Comparison of ENCODE assay signal across 7 cellular contexts in genomic region chr16:53094013-53094630, GRCh38. TPM values are rescaled to one million over a fixed set of nuclear protein-coding genes. Genes with fewer than 3 reads are reported as not detected.
A peak's percentile ranks its signal among the peaks of the same experiment; 100 is the strongest.
DNase-seq lines count a peak whose midpoint lies in the region; ATAC-seq, FAIRE-seq and TF ChIP-seq lines count a peak whose summit lies in the region.

No MANE protein-coding gene starts in this region.

- peak overlapping the region; percentile 90 for H3K27ac Mint-ChIP-seq in activated B cell treated with CpG ODN at 0.5 μM for 24 hours

- H3K27ac ChIP-seq in hepatocyte: peak overlapping the region; percentile 88
- H3K27ac ChIP-seq in substantia nigra (ENCODE audit: low read depth, low read length, poor library complexity, severe bottlenecking): peak overlapping the region; percentile 53

- peaks cover 11% of the 10 kb centered on the region for H3K36me3 ChIP-seq in MG63
- H3K36me3 ChIP-seq in hepatocyte (replicated peaks; ENCODE audit: insufficient read depth, low read depth): no peaks in the 10 kb centered on the region
- H3K36me3 ChIP-seq in H7 (replicated peaks; ENCODE audit: control insufficient read depth, insufficient read depth, low read length): no peaks in the 10 kb centered on the region

- no peak overlapping the region for H3K4me3 Mint-ChIP-seq in activated B cell treated with CpG ODN at 0.5 μM for 24 hours

- intact Hi-C loops in activated B cell treated with CpG ODN at 0.5 μM for 24 hours (cut with micrococcal nuclease): no loop called here

- H3K27me3 ChIP-seq in MG63 (no peaks in the 10 kb centered on the region), hepatocyte (no peaks in the 10 kb centered on the region), H7 (ENCODE audit: control insufficient read depth, insufficient read depth, low read length) (no peaks in the 10 kb centered on the region)

- H3K4me1 Mint-ChIP-seq in activated B cell treated with CpG ODN at 0.5 μM for 24 hours: peaks cover 90% of the 10 kb centered on the region

- no peaks in the 10 kb centered on the region for H3K36me3 Mint-ChIP-seq in activated B cell treated with CpG ODN at 0.5 μM for 24 hours (ENCODE audit: low read depth)

- DNase-seq in GM18507 (ENCODE audit: extremely low spot score, insufficient read length, low read depth) (no peak), MG63 (peak; percentile 71), activated B cell treated with CpG ODN at 0.5 μM for 24 hours (peak; percentile 30), hepatocyte (ENCODE audit: low spot score) (peak; percentile 51), substantia nigra (lab: John Stamatoyannopoulos, UW) (peak in 27 of 49 donors; percentile 2 to 61 (median 27)), H7 (no peak)

- peaks cover 43% of the 10 kb centered on the region for H3K4me1 ChIP-seq in hepatocyte (ENCODE audit: insufficient read depth)

- WGBS in hepatocyte (ENCODE audit: low lambda C conversion rate, missing lambda C conversion rate): 62% methylated on average over 10 of the region's 10 CpGs

- H3K4me2 ChIP-seq in hepatocyte: peak overlapping the region; percentile 22

- H3K9me3 ChIP-seq in MG63 (no peaks in the 10 kb centered on the region), hepatocyte (ENCODE audit: low read depth) (no peaks in the 10 kb centered on the region)

- ATAC-seq in GM21723 (IDR thresholded peaks at IDR 0.05; ENCODE audit: unreplicated experiment) (peak; percentile 53), activated B cell treated with CpG ODN at 0.5 μM for 24 hours (ENCODE audit: low read depth) (peak; percentile 47)

- no peak overlapping the region for H2AFZ ChIP-seq in hepatocyte

- POLR2A ChIA-PET in activated B cell treated with CpG ODN at 0.5 μM for 24 hours (lab: Charles Lee): interaction anchor here (1.0 to 1.3 kb wide), 3 partner anchors 30 to 39 kb away, joined by 3 to 9 read pairs (median 8); no protein-coding TSS in a partner anchor

- peak; percentile 82 for FAIRE-seq in GM18507 (lab: Jason Lieb, UNC)

- no peaks in the 10 kb centered on the region for H3K27me3 Mint-ChIP-seq in activated B cell treated with CpG ODN at 0.5 μM for 24 hours

- H3K4me3 ChIP-seq in MG63: no peak overlapping the region
- H3K4me3 ChIP-seq in hepatocyte: no peak overlapping the region
- no peak overlapping the region for H3K4me3 ChIP-seq in H7 (ENCODE audit: insufficient read depth, low read depth, low read length)

- no peaks in the 10 kb centered on the region for H3K9me3 Mint-ChIP-seq in activated B cell treated with CpG ODN at 0.5 μM for 24 hours

- CTCF ChIA-PET in activated B cell treated with CpG ODN at 0.5 μM for 24 hours (lab: Charles Lee): interaction anchor here (0.9 kb wide), 1 partner anchor 39 kb away, joined by 4 read pairs; the partner anchor contains the start of gene CHD9

- H4K20me1 ChIP-seq in hepatocyte (ENCODE audit: insufficient read depth, poor library complexity, severe bottlenecking): no peaks in the 10 kb centered on the region

- no peaks in the 10 kb centered on the region for H3K9me2 ChIP-seq in hepatocyte (replicated peaks; ENCODE audit: insufficient read depth)

- TF ChIP-seq CTCF in activated B cell treated with CpG ODN at 0.5 μM for 24 hours (IDR thresholded peaks at IDR 0.05) (no peak), hepatocyte (IDR thresholded peaks at IDR 0.05; ENCODE audit: poor library complexity) (no peak)

- H3K79me2 ChIP-seq in hepatocyte: peaks cover 42% of the 10 kb centered on the region

RNA-seq across cellular contexts. Expression of gene CHD9, which starts 39.3 kb away (rescaled TPM):
- 27.9 and 51.1 TPM in 2 replicates for total RNA-seq in MG63 (2014; rRNA removed; shearing (Covaris generic); ENCODE audit: low replicate concordance)
- 65.0 and 67.4 TPM in 2 replicates for total RNA-seq in activated B cell treated with CpG ODN at 0.5 μM for 24 hours
- total RNA-seq in hepatocyte: 68.2 and 89.4 TPM in 2 replicates
- polyA plus RNA-seq in hepatocyte: 54.9 and 72.6 TPM in 2 replicates
- 12.9 and 15.0 TPM in 2 replicates for total RNA-seq in H7 (2014; rRNA removed; shearing (Covaris generic))

RNA-seq across cellular contexts. Expression of gene CHD9NB, which starts 41.4 kb away (rescaled TPM):
- total RNA-seq in MG63 (2014; rRNA removed; shearing (Covaris generic); ENCODE audit: low replicate concordance): 0.27 and 2.6 TPM in 2 replicates
- not detected in 2 replicates for total RNA-seq in activated B cell treated with CpG ODN at 0.5 μM for 24 hours
- 0.64 and 2.3 TPM in 2 replicates for total RNA-seq in hepatocyte
- 0.81 and 1.4 TPM in 2 replicates for polyA plus RNA-seq in hepatocyte
- 2.0 and 2.1 TPM in 2 replicates for total RNA-seq in H7 (2014; rRNA removed; shearing (Covaris generic))

Comparison
In these comparisons a context has a peak if more than half of its experiments do, and no peak if none do; other contexts are left out.
1. DNase-seq: peak in MG63 (single experiment), activated B cell treated with CpG ODN at 0.5 μM for 24 hours (single experiment), hepatocyte (single experiment) and substantia nigra (27 of 49); none in GM18507 (single experiment) and H7 (single experiment).